3 cellular contexts compared by ENCODE assay signal in the genomic region with DNA sequence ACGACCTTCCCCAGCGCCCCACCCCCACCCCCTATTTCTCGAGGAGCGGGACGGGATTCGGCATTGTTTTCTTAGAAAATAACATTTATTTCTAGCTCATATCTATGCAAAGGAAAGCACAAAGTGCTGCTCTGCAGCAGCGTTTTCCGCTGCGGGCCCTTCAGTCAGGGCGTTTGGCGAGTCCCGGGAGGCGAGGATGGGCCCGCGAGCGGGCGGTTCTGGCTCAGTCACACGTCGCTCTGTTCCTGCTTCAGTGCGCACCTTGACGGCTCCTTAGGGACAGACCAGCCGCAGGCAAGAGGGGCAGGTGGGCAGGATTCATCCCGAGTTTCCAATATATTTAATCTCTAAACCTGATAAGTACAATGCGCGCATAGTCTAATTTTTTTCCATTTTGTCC.
A peak's percentile ranks its signal among the peaks of the same experiment; 100 is the strongest.
TF ChIP-seq lines count a peak whose summit lies in the region.

No MANE protein-coding gene starts in this region.

TF ChIP-seq in GM23338, 12 proteins besides CTCF, POLR2A, EP300 and RAD21:
- no peak for TF ChIP-seq POLR2AphosphoS5 (IDR thresholded peaks at IDR 0.05; ENCODE audit: low read depth)
- TF ChIP-seq ZNF331 (CRISPR knock-in tag; IDR thresholded peaks at IDR 0.05; ENCODE audit: low read depth), result no peak
- no peak for TF ChIP-seq CREB1 (CRISPR knock-in tag; IDR thresholded peaks at IDR 0.05; ENCODE audit: low read depth)
- peak; percentile 77 for TF ChIP-seq EZH2phosphoT487 (IDR thresholded peaks at IDR 0.05; ENCODE audit: unreplicated experiment)
- no peak for TF ChIP-seq ETS1 (IDR thresholded peaks at IDR 0.05)
- TF ChIP-seq EZH2 (IDR thresholded peaks at IDR 0.05; ENCODE audit: low read depth, unreplicated experiment), result peak; percentile 30
- TF ChIP-seq JUNB (IDR thresholded peaks at IDR 0.05; ENCODE audit: unreplicated experiment), result no peak
- TF ChIP-seq, protein P1, sequence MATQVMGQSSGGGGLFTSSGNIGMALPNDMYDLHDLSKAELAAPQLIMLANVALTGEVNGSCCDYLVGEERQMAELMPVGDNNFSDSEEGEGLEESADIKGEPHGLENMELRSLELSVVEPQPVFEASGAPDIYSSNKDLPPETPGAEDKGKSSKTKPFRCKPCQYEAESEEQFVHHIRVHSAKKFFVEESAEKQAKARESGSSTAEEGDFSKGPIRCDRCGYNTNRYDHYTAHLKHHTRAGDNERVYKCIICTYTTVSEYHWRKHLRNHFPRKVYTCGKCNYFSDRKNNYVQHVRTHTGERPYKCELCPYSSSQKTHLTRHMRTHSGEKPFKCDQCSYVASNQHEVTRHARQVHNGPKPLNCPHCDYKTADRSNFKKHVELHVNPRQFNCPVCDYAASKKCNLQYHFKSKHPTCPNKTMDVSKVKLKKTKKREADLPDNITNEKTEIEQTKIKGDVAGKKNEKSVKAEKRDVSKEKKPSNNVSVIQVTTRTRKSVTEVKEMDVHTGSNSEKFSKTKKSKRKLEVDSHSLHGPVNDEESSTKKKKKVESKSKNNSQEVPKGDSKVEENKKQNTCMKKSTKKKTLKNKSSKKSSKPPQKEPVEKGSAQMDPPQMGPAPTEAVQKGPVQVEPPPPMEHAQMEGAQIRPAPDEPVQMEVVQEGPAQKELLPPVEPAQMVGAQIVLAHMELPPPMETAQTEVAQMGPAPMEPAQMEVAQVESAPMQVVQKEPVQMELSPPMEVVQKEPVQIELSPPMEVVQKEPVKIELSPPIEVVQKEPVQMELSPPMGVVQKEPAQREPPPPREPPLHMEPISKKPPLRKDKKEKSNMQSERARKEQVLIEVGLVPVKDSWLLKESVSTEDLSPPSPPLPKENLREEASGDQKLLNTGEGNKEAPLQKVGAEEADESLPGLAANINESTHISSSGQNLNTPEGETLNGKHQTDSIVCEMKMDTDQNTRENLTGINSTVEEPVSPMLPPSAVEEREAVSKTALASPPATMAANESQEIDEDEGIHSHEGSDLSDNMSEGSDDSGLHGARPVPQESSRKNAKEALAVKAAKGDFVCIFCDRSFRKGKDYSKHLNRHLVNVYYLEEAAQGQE (IDR thresholded peaks at IDR 0.05; ENCODE audit: unreplicated experiment), result no peak

TF ChIP-seq in H1, 55 proteins besides CTCF, POLR2A, EP300 and RAD21:
- TF ChIP-seq CBX8 (IDR thresholded peaks at IDR 0.05; ENCODE audit: borderline replicate concordance, low read depth, low read length), result peak; percentile 45; the same call in 1 of the 2 replicates
- TF ChIP-seq BCL11A (IDR thresholded peaks at IDR 0.05; ENCODE audit: low read depth in 2 of 2, low read length in 2 of 2), result no peak
- TF ChIP-seq YY1 (IDR thresholded peaks at IDR 0.05; ENCODE audit: low read depth, low read length), result no peak
- no peak; the same call in 1 of the 2 replicates for TF ChIP-seq SUZ12 (IDR thresholded peaks at IDR 0.05; ENCODE audit: low read length)
TF ChIP-seq in H1: peak in this region for 1.

TF ChIP-seq in neural cell, 6 proteins besides CTCF, POLR2A, EP300 and RAD21:
- peak; percentile 17 for TF ChIP-seq POLR2AphosphoS5 (IDR thresholded peaks at IDR 0.05)
- TF ChIP-seq EZH2 (IDR thresholded peaks at IDR 0.05; ENCODE audit: borderline replicate concordance, insufficient read depth, low read length, poor library complexity, severe bottlenecking), result peak; percentile 91
- TF ChIP-seq, protein P1 (IDR thresholded peaks at IDR 0.05; ENCODE audit: borderline replicate concordance), result no peak
- no peak for TF ChIP-seq MXI1 (conservative IDR thresholded peaks at IDR 0.05; ENCODE audit: poor library complexity, severe bottlenecking)
